ENCODE assay signal across 24 cellular contexts in the genomic region with DNA sequence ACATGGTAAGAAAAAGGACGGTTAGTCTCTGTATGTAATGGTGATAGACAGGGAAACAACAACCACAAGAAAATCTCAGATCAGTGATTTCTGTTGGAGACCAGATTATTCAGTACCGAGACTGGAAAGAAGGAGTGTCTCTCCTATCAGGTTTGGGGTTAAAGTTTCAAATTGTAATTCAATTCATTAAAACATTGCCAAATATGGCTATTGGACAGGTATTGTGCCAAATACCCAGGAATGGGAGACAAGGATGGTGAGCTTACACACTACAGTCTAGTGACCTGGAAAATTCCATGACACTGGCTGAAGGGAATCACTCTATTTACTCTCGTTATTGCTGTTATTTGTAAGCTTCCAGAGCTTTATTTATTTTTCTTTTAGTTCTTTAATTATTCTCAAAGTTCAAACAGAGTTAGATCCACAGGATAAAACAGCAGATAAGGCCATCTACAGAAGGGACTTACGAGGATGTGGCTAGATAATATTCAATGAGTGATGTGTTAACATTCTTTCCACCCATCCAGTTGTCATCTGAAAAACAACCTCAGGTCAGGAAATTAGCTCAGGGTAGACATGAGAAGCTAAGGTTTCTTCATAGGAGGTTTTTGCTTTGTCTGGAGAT. TPM values are rescaled to one million over a fixed set of nuclear protein-coding genes. Genes with fewer than 3 reads are reported as not detected.
A peak's percentile ranks its signal among the peaks of the same experiment; 100 is the strongest.
DNase-seq lines count a peak whose midpoint lies in the region; ATAC-seq and TF ChIP-seq lines count a peak whose summit lies in the region.
"Had no signal": no experiment of that assay in that cellular context is flagged by ENCODE, and none has a peak within 500 bp of the region (broad histone marks: within the 10 kb centered on the region; RNA-seq: fewer than 3 reads in every experiment).

No MANE protein-coding gene starts in this region.

- H3K4me3 ChIP-seq in esophagus squamous epithelium, result no peak overlapping the region
- no peak overlapping the region for H3K4me3 ChIP-seq in mesodermal cell (ENCODE audit: extremely low read depth, insufficient read depth, low read length, poor library complexity, severe bottlenecking)
- H3K4me3 ChIP-seq in transverse colon, result no peak overlapping the region
- no peak overlapping the region for H3K4me3 ChIP-seq in tibial artery
- H3K4me3 ChIP-seq: cardiac muscle cell, heart right ventricle had no signal

- DNase-seq in HuH-7 (ENCODE audit: low spot score), result peak; percentile 57
- no peak for DNase-seq in esophagus squamous epithelium (lab: John Stamatoyannopoulos, UW)
- no peak for DNase-seq in transverse colon
- DNase-seq in tibial artery, result no peak
- no peak for DNase-seq in activated CD8-positive, alpha-beta memory T cell treated with anti-CD3 and anti-CD28 coated beads for 24 hours
- DNase-seq: activated CD4-positive, alpha-beta T cell treated with anti-CD3 and anti-CD28 coated beads for 4 hours; activated naive CD4-positive, alpha-beta T cell treated with anti-CD3 and anti-CD28 coated beads, Interleukin-2, amount 10 ng/mL, durations not matched to agents 7 days and 5 days; dermis blood vessel endothelial cell; heart right ventricle; HFFc6; left ventricle myocardium superior; MM.1S; NCI-H1417 treated with DMSO at 0.1 percent for 48 hours; NCI-H510A treated with DMSO at 0.1 percent for 48 hours; nucleus accumbens; retina; SIG-M5; stimulated activated CD4-positive, alpha-beta T cell treated with anti-CD3 and anti-CD28 coated beads, Interleukin-12 subunit alpha, Interleukin-12 subunit beta, amount 100 ng/mL, for 4 hours; stimulated activated naive CD8-positive, alpha-beta T cell treated with anti-CD3 and anti-CD28 coated beads, Interleukin-15, amount 100 ng/mL, for 72 hours; T-helper 1 cell had no signal

- intact Hi-C loops in esophagus squamous epithelium (cut with DNase I), result no loop called here
- intact Hi-C loops in transverse colon (cut with DNase I; ENCODE audit: low total_unique reads), result no loop called here
- intact Hi-C loops in tibial artery (cut with DNase I; ENCODE audit: low total_unique reads), result no loop called here

- H3K4me1 ChIP-seq in esophagus squamous epithelium (peaks cover 0 to 51% (median 9%) of the 10 kb centered on the region in 3 donors), mesodermal cell (ENCODE audit: control insufficient read depth, insufficient read depth, low read length, poor library complexity, severe bottlenecking) (peaks cover 46% of the 10 kb centered on the region), transverse colon (peaks cover 19 to 72% (median 30%) of the 10 kb centered on the region in 4 donors), tibial artery (no peaks in the 10 kb centered on the region)

- TF ChIP-seq POLR2A in esophagus squamous epithelium (IDR thresholded peaks at IDR 0.05) (no peak), transverse colon (IDR thresholded peaks at IDR 0.05) (no peak)

- no peak for TF ChIP-seq EP300 in transverse colon (IDR thresholded peaks at IDR 0.05; ENCODE audit: low read depth)

- peak overlapping the region in 3 of 4 donors; percentile 29 to 78 (median 50) for H3K27ac ChIP-seq in esophagus squamous epithelium
- H3K27ac ChIP-seq in mesodermal cell (ENCODE audit: low read depth, low read length, severe bottlenecking), result peak overlapping the region; percentile 2
- H3K27ac ChIP-seq in transverse colon, result peak overlapping the region; percentile 36 to 70 (median 54)
- H3K27ac ChIP-seq in tibial artery, result no peak overlapping the region
- H3K27ac ChIP-seq: cardiac muscle cell had no signal

- TF ChIP-seq CTCF in esophagus squamous epithelium (IDR thresholded peaks at IDR 0.05) (no peak), transverse colon (IDR thresholded peaks at IDR 0.05) (no peak), tibial artery (IDR thresholded peaks at IDR 0.05) (no peak)

- no peaks in the 10 kb centered on the region for H3K9me3 ChIP-seq in esophagus squamous epithelium
- H3K9me3 ChIP-seq in mesodermal cell (ENCODE audit: control insufficient read depth, low read length), result no peaks in the 10 kb centered on the region
- H3K9me3 ChIP-seq in transverse colon, result no peaks in the 10 kb centered on the region
- H3K9me3 ChIP-seq in tibial artery, result no peaks in the 10 kb centered on the region
- H3K9me3 ChIP-seq: heart right ventricle had no signal

- H3K27me3 ChIP-seq in esophagus squamous epithelium (no peaks in the 10 kb centered on the region), transverse colon (no peaks in the 10 kb centered on the region), tibial artery (peaks cover 0 to 2% of the 10 kb centered on the region in 2 donors)
- H3K27me3 ChIP-seq: cardiac muscle cell, heart right ventricle had no signal

- H3K36me3 ChIP-seq in esophagus squamous epithelium (no peaks in the 10 kb centered on the region), mesodermal cell (ENCODE audit: control insufficient read depth, insufficient read depth, low read length) (no peaks in the 10 kb centered on the region), transverse colon (no peaks in the 10 kb centered on the region), tibial artery (no peaks in the 10 kb centered on the region)
- H3K36me3 ChIP-seq: cardiac muscle cell, heart right ventricle had no signal

- 61 to 74% methylated on average over 4 of the region's 4 CpGs for WGBS in esophagus squamous epithelium, 2 donors
- WGBS in mesodermal cell (ENCODE audit: insufficient coverage in 2 of 2), 2 experiments, result 100% methylated on average over 1 of the region's 4 CpGs; no CpG with 5 or more reads in 1 of the 2 experiments
- 60 to 62% methylated on average over 4 of the region's 4 CpGs for WGBS in transverse colon (ENCODE audit: low coverage in 1 of 2), 2 donors

- ATAC-seq in HG02588 (IDR thresholded peaks at IDR 0.05; ENCODE audit: unreplicated experiment), result no peak
- ATAC-seq: left ventricle myocardium superior; Panc1; stimulated activated naive CD8-positive, alpha-beta T cell treated with anti-CD3 and anti-CD28 coated beads, Interleukin-15, amount 100 ng/mL, for 72 hours had no signal

- in situ Hi-C loops in transverse colon (cut with MboI; ENCODE audit: low pct_ligation_motif_present in 1 of 4, low pct_unique_long_range_greater_than_20kb in 1 of 4, low sequenced_read_pairs in 3 of 4), result no loop called here

RNA-seq across cellular contexts. Expression of a gene that starts 25.1 kb away (rescaled TPM):
- total RNA-seq in esophagus squamous epithelium (10 to 100 TPM in 2 of 4 donors, 1 to 10 TPM in 2; 1.3 to 14.7 (median 8.9) TPM), transverse colon (10 to 100 TPM in 3 of 4 donors, 1 to 10 TPM in 1; 4.8 to 18.9 (median 14.3) TPM)
- polyA plus RNA-seq in mesodermal cell (2013, experiment 1 of 2), result 67.7 TPM
- polyA plus RNA-seq in mesodermal cell (2013, experiment 2 of 2), result 66.2 TPM

Comparison
In these comparisons a context has a peak if more than half of its experiments do, and no peak if none do; other contexts are left out.
1. H3K27ac ChIP-seq: peak in esophagus squamous epithelium (3 of 4), mesodermal cell (single experiment) and transverse colon (4 of 4); none in tibial artery (0 of 2).